ENCODE assay signal across 1 cellular context in the genomic region with DNA sequence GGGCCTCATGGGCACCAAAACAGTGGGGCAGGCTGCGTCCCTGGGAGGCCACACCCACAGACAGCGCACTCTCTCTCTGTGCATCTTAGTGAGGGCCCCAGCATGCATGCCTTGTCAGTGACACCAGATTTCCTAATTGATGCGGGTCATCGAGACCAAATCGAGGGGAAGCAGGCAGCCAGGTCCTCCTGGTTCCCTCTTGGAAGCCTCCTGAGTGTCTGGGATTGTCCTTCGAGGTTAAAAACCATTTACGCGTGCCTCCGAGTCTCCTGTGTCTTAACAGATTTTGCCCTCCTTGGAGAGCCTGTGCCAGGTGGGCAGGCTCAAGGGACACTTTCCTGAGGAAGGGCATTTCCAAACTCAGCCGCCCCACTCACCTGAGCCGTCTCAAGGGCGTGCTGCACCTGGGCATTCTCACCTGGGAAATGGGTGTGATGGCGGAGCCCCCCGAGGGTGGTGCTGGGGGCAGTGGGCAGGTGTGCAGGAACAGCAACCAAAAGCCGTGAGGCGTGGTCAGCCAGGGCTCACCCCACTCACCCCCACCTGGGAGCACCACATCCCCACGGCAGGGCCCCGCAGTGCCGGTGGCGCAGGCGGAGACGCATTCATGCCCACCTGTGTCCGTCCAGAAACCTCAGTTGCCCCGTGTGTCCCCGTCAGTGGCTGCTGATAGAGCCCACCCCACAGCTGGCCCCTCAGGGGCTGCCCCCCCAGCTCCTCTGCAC.
TF ChIP-seq lines count a peak whose summit lies in the region.

No MANE protein-coding gene starts in this region.

TF ChIP-seq in K562, 482 proteins besides CTCF, POLR2A, EP300 and RAD21:
- TF ChIP-seq RBM14 (IDR thresholded peaks at IDR 0.05; ENCODE audit: borderline replicate concordance, insufficient read depth, low read depth, low read length): peak; percentile 71; the same call in 1 of the 2 replicates
- TF ChIP-seq ARID1B (IDR thresholded peaks at IDR 0.05): no peak
- no peak for TF ChIP-seq ZNF76 (CRISPR knock-in tag; IDR thresholded peaks at IDR 0.05; ENCODE audit: borderline replicate concordance)
- TF ChIP-seq ZNF696 (CRISPR knock-in tag; conservative IDR thresholded peaks at IDR 0.05): no peak
- TF ChIP-seq SNRNP70 (optimal IDR thresholded peaks at IDR 0.05; ENCODE audit: low read depth, low read length): no peak
- TF ChIP-seq HIVEP1 (CRISPR knock-in tag; IDR thresholded peaks at IDR 0.05): no peak
- peak; percentile 86 for TF ChIP-seq ZNF239 (CRISPR knock-in tag; IDR thresholded peaks at IDR 0.05)
- TF ChIP-seq, protein P1, sequence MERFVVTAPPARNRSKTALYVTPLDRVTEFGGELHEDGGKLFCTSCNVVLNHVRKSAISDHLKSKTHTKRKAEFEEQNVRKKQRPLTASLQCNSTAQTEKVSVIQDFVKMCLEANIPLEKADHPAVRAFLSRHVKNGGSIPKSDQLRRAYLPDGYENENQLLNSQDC (CRISPR knock-in tag; IDR thresholded peaks at IDR 0.05): no peak
- TF ChIP-seq PPARD (CRISPR knock-in tag; IDR thresholded peaks at IDR 0.05): no peak
- TF ChIP-seq FOXP4 (CRISPR knock-in tag; IDR thresholded peaks at IDR 0.05; ENCODE audit: borderline replicate concordance): no peak
- TF ChIP-seq, protein P2, sequence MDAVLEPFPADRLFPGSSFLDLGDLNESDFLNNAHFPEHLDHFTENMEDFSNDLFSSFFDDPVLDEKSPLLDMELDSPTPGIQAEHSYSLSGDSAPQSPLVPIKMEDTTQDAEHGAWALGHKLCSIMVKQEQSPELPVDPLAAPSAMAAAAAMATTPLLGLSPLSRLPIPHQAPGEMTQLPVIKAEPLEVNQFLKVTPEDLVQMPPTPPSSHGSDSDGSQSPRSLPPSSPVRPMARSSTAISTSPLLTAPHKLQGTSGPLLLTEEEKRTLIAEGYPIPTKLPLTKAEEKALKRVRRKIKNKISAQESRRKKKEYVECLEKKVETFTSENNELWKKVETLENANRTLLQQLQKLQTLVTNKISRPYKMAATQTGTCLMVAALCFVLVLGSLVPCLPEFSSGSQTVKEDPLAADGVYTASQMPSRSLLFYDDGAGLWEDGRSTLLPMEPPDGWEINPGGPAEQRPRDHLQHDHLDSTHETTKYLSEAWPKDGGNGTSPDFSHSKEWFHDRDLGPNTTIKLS (IDR thresholded peaks at IDR 0.05; ENCODE audit: borderline replicate concordance, low read depth): no peak
- no peak for TF ChIP-seq TRIM28 (IDR thresholded peaks at IDR 0.05)
- TF ChIP-seq ZNF274 (IDR thresholded peaks at IDR 0.05; ENCODE audit: borderline replicate concordance, low read depth, low read length): no peak
- no peak for TF ChIP-seq NR2F6 (CRISPR knock-in tag; IDR thresholded peaks at IDR 0.05)
- TF ChIP-seq KDM5B (IDR thresholded peaks at IDR 0.05; ENCODE audit: insufficient replicate concordance, low read depth, low read length): peak; percentile 1
- TF ChIP-seq, protein P3, sequence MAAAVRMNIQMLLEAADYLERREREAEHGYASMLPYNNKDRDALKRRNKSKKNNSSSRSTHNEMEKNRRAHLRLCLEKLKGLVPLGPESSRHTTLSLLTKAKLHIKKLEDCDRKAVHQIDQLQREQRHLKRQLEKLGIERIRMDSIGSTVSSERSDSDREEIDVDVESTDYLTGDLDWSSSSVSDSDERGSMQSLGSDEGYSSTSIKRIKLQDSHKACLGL (CRISPR knock-in tag; IDR thresholded peaks at IDR 0.05; ENCODE audit: borderline replicate concordance, poor library complexity, severe bottlenecking): no peak
- TF ChIP-seq TGIF2 (CRISPR knock-in tag; IDR thresholded peaks at IDR 0.05): no peak
- TF ChIP-seq FUS (optimal IDR thresholded peaks at IDR 0.05; ENCODE audit: low read depth, low read length): no peak
- TF ChIP-seq ZNF197 (CRISPR knock-in tag; IDR thresholded peaks at IDR 0.05; ENCODE audit: low read depth): no peak
TF ChIP-seq in K562: peak in this region for 3.
